In the genomic region with DNA sequence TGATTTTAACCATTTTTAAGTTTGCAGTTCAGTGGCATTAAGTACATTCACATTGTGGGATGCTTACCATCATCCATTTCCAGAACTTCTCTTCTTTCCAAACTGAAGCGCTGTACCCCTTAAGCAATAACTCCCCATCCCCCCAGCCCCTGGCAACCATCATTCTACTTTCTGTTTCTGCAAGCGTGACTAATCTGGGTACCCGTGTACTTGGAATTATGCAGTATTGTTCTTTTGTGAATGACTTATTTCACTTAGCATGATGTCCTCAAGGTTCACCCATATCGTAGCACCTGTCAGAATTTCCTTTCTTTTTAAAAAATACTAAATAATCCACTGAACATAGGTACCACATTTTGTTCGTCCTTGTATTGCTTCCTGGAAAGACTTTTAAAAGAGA, we compare ENCODE assay signal across 16 cellular contexts. TPM values are rescaled to one million over a fixed set of nuclear protein-coding genes. Genes with fewer than 3 reads are reported as not detected.
DNase-seq lines count a peak whose midpoint lies in the region; ATAC-seq lines count a peak whose summit lies in the region.
"Had no signal": no experiment of that assay in that cellular context is flagged by ENCODE, and none has a peak within 500 bp of the region (broad histone marks: within the 10 kb centered on the region; RNA-seq: fewer than 3 reads in every experiment).

No MANE protein-coding gene starts in this region.

- H3K27me3 Mint-ChIP-seq in activated CD8-positive, alpha-beta memory T cell treated with anti-CD3 and anti-CD28 coated beads, Interleukin-2, amount 10 ng/mL, durations not matched to agents 7 days and 5 days: no peaks in the 10 kb centered on the region
- H3K27me3 Mint-ChIP-seq in central memory CD8-positive, alpha-beta T cell: no peaks in the 10 kb centered on the region

- H3K36me3 Mint-ChIP-seq in activated CD8-positive, alpha-beta memory T cell treated with anti-CD3 and anti-CD28 coated beads, Interleukin-2, amount 10 ng/mL, durations not matched to agents 7 days and 5 days: no peaks in the 10 kb centered on the region
- H3K36me3 Mint-ChIP-seq in central memory CD8-positive, alpha-beta T cell (ENCODE audit: insufficient read depth): peaks cover 10% of the 10 kb centered on the region
- H3K36me3 Mint-ChIP-seq in stimulated activated effector memory CD8-positive, alpha-beta T cell treated with anti-CD3 and anti-CD28 coated beads, Interleukin-12 subunit alpha, Interleukin-12 subunit beta, amount 100 ng/mL, for 72 hours: no peaks in the 10 kb centered on the region

- CTCF ChIA-PET in activated CD8-positive, alpha-beta memory T cell treated with anti-CD3 and anti-CD28 coated beads, Interleukin-2, amount 10 ng/mL, durations not matched to agents 7 days and 5 days (lab: Charles Lee): no interaction called here

- ATAC-seq in activated CD8-positive, alpha-beta memory T cell treated with anti-CD3 and anti-CD28 coated beads, Interleukin-2, amount 10 ng/mL, durations not matched to agents 7 days and 5 days: peak; percentile 60
- no peak for ATAC-seq in central memory CD8-positive, alpha-beta T cell (replicated peaks; ENCODE audit: extremely low read depth, poor library complexity, severe bottlenecking)
- ATAC-seq in stimulated activated effector memory CD8-positive, alpha-beta T cell treated with anti-CD3 and anti-CD28 coated beads, Interleukin-12 subunit alpha, Interleukin-12 subunit beta, amount 100 ng/mL, for 72 hours: peak; percentile 59
- ATAC-seq in sciatic nerve (no peak), GM19452 (IDR thresholded peaks at IDR 0.05; ENCODE audit: unreplicated experiment) (no peak)
- ATAC-seq: A549 had no signal

- peak; percentile 75 for DNase-seq in activated CD8-positive, alpha-beta memory T cell treated with anti-CD3 and anti-CD28 coated beads, Interleukin-2, amount 10 ng/mL, durations not matched to agents 7 days and 5 days
- DNase-seq in activated CD8-positive, alpha-beta memory T cell treated with anti-CD3 and anti-CD28 coated beads, Interleukin-2, amount 50 U/mL, for 48 hours: no peak
- peak; percentile 34 to 43 for DNase-seq in activated CD4-positive, alpha-beta T cell treated with anti-CD3 and anti-CD28 coated beads, Interleukin-2, amount 50 U/mL, for 48 hours
- no peak for DNase-seq in central memory CD8-positive, alpha-beta T cell (ENCODE audit: low spot score in 2 of 2)
- peak in 1 of 2 donors; percentile 61 for DNase-seq in stimulated activated effector memory CD8-positive, alpha-beta T cell treated with anti-CD3 and anti-CD28 coated beads, Interleukin-12 subunit alpha, Interleukin-12 subunit beta, amount 100 ng/mL, for 72 hours (ENCODE audit: low spot score in 2 of 2)
- no peak for DNase-seq in sciatic nerve (ENCODE audit: low spot score)
- DNase-seq in NCI-H2081 (lab: John Stamatoyannopoulos, UW): no peak
- DNase-seq: activated CD8-positive, alpha-beta memory T cell treated with anti-CD3 and anti-CD28 coated beads for 24 hours; COR-L47; dermis blood vessel endothelial cell; MG63; NCI-H2107; NCI-H82; uterus had no signal

- peaks cover 68% of the 10 kb centered on the region for H3K4me1 Mint-ChIP-seq in activated CD8-positive, alpha-beta memory T cell treated with anti-CD3 and anti-CD28 coated beads, Interleukin-2, amount 10 ng/mL, durations not matched to agents 7 days and 5 days
- peaks cover 57% of the 10 kb centered on the region for H3K4me1 Mint-ChIP-seq in central memory CD8-positive, alpha-beta T cell
- peaks cover 52% of the 10 kb centered on the region for H3K4me1 Mint-ChIP-seq in stimulated activated effector memory CD8-positive, alpha-beta T cell treated with anti-CD3 and anti-CD28 coated beads, Interleukin-12 subunit alpha, Interleukin-12 subunit beta, amount 100 ng/mL, for 72 hours

- peak overlapping the region; percentile 82 for H3K27ac Mint-ChIP-seq in activated CD8-positive, alpha-beta memory T cell treated with anti-CD3 and anti-CD28 coated beads, Interleukin-2, amount 10 ng/mL, durations not matched to agents 7 days and 5 days
- H3K27ac Mint-ChIP-seq in central memory CD8-positive, alpha-beta T cell (ENCODE audit: low read depth): peak overlapping the region; percentile 83
- H3K27ac Mint-ChIP-seq in stimulated activated effector memory CD8-positive, alpha-beta T cell treated with anti-CD3 and anti-CD28 coated beads, Interleukin-12 subunit alpha, Interleukin-12 subunit beta, amount 100 ng/mL, for 72 hours: no peak overlapping the region

- peak overlapping the region; percentile 57 for H3K4me3 Mint-ChIP-seq in activated CD8-positive, alpha-beta memory T cell treated with anti-CD3 and anti-CD28 coated beads, Interleukin-2, amount 10 ng/mL, durations not matched to agents 7 days and 5 days
- H3K4me3 Mint-ChIP-seq in central memory CD8-positive, alpha-beta T cell: peak overlapping the region; percentile 67
- peak overlapping the region; percentile 52 for H3K4me3 Mint-ChIP-seq in stimulated activated effector memory CD8-positive, alpha-beta T cell treated with anti-CD3 and anti-CD28 coated beads, Interleukin-12 subunit alpha, Interleukin-12 subunit beta, amount 100 ng/mL, for 72 hours

- H3K9me3 Mint-ChIP-seq in activated CD8-positive, alpha-beta memory T cell treated with anti-CD3 and anti-CD28 coated beads, Interleukin-2, amount 10 ng/mL, durations not matched to agents 7 days and 5 days (ENCODE audit: low read depth): no peaks in the 10 kb centered on the region
- H3K9me3 Mint-ChIP-seq in central memory CD8-positive, alpha-beta T cell: no peaks in the 10 kb centered on the region
- H3K9me3 Mint-ChIP-seq in stimulated activated effector memory CD8-positive, alpha-beta T cell treated with anti-CD3 and anti-CD28 coated beads, Interleukin-12 subunit alpha, Interleukin-12 subunit beta, amount 100 ng/mL, for 72 hours: no peaks in the 10 kb centered on the region

- intact Hi-C loops in sciatic nerve (cut with DNase I): no loop called here

RNA-seq across cellular contexts. Expression of gene USP9X, which starts 32.9 kb away (rescaled TPM):
- 10 to 100 TPM; 44.9 to 47.3 TPM for total RNA-seq in activated CD8-positive, alpha-beta memory T cell treated with anti-CD3 and anti-CD28 coated beads, Interleukin-2, amount 10 ng/mL, durations not matched to agents 7 days and 5 days
- total RNA-seq in sciatic nerve: 97.2 TPM

Comparison
In these comparisons a context has a peak if more than half of its experiments do, and no peak if none do; other contexts are left out.
1. DNase-seq: peak in activated CD8-positive, alpha-beta memory T cell treated with anti-CD3 and anti-CD28 coated beads, Interleukin-2, amount 10 ng/mL, durations not matched to agents 7 days and 5 days (single experiment) and activated CD4-positive, alpha-beta T cell treated with anti-CD3 and anti-CD28 coated beads, Interleukin-2, amount 50 U/mL, for 48 hours (2 of 2); none in activated CD8-positive, alpha-beta memory T cell treated with anti-CD3 and anti-CD28 coated beads, Interleukin-2, amount 50 U/mL, for 48 hours (single experiment), central memory CD8-positive, alpha-beta T cell (0 of 2), sciatic nerve (single experiment) and NCI-H2081 (0 of 2).
2. ATAC-seq: peak in activated CD8-positive, alpha-beta memory T cell treated with anti-CD3 and anti-CD28 coated beads, Interleukin-2, amount 10 ng/mL, durations not matched to agents 7 days and 5 days (single experiment) and stimulated activated effector memory CD8-positive, alpha-beta T cell treated with anti-CD3 and anti-CD28 coated beads, Interleukin-12 subunit alpha, Interleukin-12 subunit beta, amount 100 ng/mL, for 72 hours (single experiment); none in central memory CD8-positive, alpha-beta T cell (single experiment), sciatic nerve (single experiment) and GM19452 (single experiment).
3. Peak in every context shown above with its lines, with median percentiles within 50 percentile points of each other: H3K4me3 Mint-ChIP-seq.